ENCODE assay signal across 1 cellular context in genomic region chr17:75289122-75289831, GRCh38.
TF ChIP-seq lines count a peak whose summit lies in the region.

SLC25A19 (minus strand) TSS chr17:75289433; CDS start chr17:75286764, 2,669 bp downstream.

TF ChIP-seq in K562, 482 proteins besides CTCF, POLR2A, EP300 and RAD21 (continued from another document and continues in another):
- TF ChIP-seq TARDBP (IDR thresholded peaks at IDR 0.05) (no peak), ZNF699 (CRISPR knock-in tag; IDR thresholded peaks at IDR 0.05; ENCODE audit: insufficient replicate concordance) (no peak), ZNF518B (CRISPR knock-in tag; IDR thresholded peaks at IDR 0.05) (no peak), ZNF717 (CRISPR knock-in tag; IDR thresholded peaks at IDR 0.05) (no peak), MECOM (CRISPR knock-in tag; IDR thresholded peaks at IDR 0.05) (no peak), SRSF9 (IDR thresholded peaks at IDR 0.05; ENCODE audit: borderline replicate concordance, low read depth, low read length) (no peak), IFI16 (CRISPR knock-in tag; IDR thresholded peaks at IDR 0.05) (no peak), NUFIP1 (IDR thresholded peaks at IDR 0.05; ENCODE audit: partially characterized antibody) (no peak), YBX1 (IDR thresholded peaks at IDR 0.05) (no peak), THRAP3 (IDR thresholded peaks at IDR 0.05; ENCODE audit: borderline replicate concordance) (no peak), MEIS2 (IDR thresholded peaks at IDR 0.05; ENCODE audit: partially characterized antibody) (no peak), RAD51 (IDR thresholded peaks at IDR 0.05; ENCODE audit: borderline replicate concordance, low read depth) (no peak; the same call in 1 of the 2 replicates), ARID2 (IDR thresholded peaks at IDR 0.05) (no peak), ZNF24 (IDR thresholded peaks at IDR 0.05) (peak; percentile 64; the same call in 1 of the 2 replicates), MNT (conservative IDR thresholded peaks at IDR 0.05) (peak; percentile 91 to 95), NR2C2 (CRISPR knock-in tag; IDR thresholded peaks at IDR 0.05) (peak; percentile 68), NR2C2 (tag; IDR thresholded peaks at IDR 0.05) (peak; percentile 96), DEAF1 (CRISPR knock-in tag; IDR thresholded peaks at IDR 0.05) (no peak), ZNF184 (CRISPR knock-in tag; IDR thresholded peaks at IDR 0.05) (no peak), ZBTB34 (CRISPR knock-in tag; IDR thresholded peaks at IDR 0.05) (no peak), ELK1 (CRISPR knock-in tag; IDR thresholded peaks at IDR 0.05) (no peak), ZNF3 (CRISPR knock-in tag; IDR thresholded peaks at IDR 0.05) (no peak), DACH1 (IDR thresholded peaks at IDR 0.05; ENCODE audit: partially characterized antibody) (peak; percentile 92), EGR1 (conservative IDR thresholded peaks at IDR 0.05) (no peak), RCOR1 (IDR thresholded peaks at IDR 0.05; ENCODE audit: borderline replicate concordance in 1 of 2, low read depth in 2 of 2, low read length in 2 of 2) (peak in 1 of 2 experiments; percentile 67; a peak in 2 of 4 replicates), ZFP30 (CRISPR knock-in tag; IDR thresholded peaks at IDR 0.05; ENCODE audit: borderline replicate concordance) (no peak), CHD7 (IDR thresholded peaks at IDR 0.05; ENCODE audit: low read depth, low read length) (no peak), ZBTB5 (IDR thresholded peaks at IDR 0.05) (no peak), CEBPZ (IDR thresholded peaks at IDR 0.05; ENCODE audit: borderline replicate concordance, low read depth, low read length) (no peak)
